1 cellular context compared by ENCODE assay signal in genomic region chr1:209154916-209155315, GRCh38.
TF ChIP-seq lines count a peak whose summit lies in the region.

No MANE protein-coding gene starts in this region.

TF ChIP-seq in GM23338, 12 proteins besides CTCF, POLR2A, EP300 and RAD21 (continued from another document):
- TF ChIP-seq REST (IDR thresholded peaks at IDR 0.05; ENCODE audit: unreplicated experiment), result no peak
- no peak for TF ChIP-seq JUNB (IDR thresholded peaks at IDR 0.05; ENCODE audit: unreplicated experiment)
- no peak for TF ChIP-seq EZH2phosphoT487 (IDR thresholded peaks at IDR 0.05; ENCODE audit: unreplicated experiment)
- no peak for TF ChIP-seq EZH2 (IDR thresholded peaks at IDR 0.05; ENCODE audit: low read depth, unreplicated experiment)
- TF ChIP-seq ZNF462 (CRISPR knock-in tag; IDR thresholded peaks at IDR 0.05), result no peak
- no peak for TF ChIP-seq STAT1 (IDR thresholded peaks at IDR 0.05; ENCODE audit: unreplicated experiment)
- no peak for TF ChIP-seq ZNF331 (CRISPR knock-in tag; IDR thresholded peaks at IDR 0.05; ENCODE audit: low read depth)
